In the genomic region with DNA sequence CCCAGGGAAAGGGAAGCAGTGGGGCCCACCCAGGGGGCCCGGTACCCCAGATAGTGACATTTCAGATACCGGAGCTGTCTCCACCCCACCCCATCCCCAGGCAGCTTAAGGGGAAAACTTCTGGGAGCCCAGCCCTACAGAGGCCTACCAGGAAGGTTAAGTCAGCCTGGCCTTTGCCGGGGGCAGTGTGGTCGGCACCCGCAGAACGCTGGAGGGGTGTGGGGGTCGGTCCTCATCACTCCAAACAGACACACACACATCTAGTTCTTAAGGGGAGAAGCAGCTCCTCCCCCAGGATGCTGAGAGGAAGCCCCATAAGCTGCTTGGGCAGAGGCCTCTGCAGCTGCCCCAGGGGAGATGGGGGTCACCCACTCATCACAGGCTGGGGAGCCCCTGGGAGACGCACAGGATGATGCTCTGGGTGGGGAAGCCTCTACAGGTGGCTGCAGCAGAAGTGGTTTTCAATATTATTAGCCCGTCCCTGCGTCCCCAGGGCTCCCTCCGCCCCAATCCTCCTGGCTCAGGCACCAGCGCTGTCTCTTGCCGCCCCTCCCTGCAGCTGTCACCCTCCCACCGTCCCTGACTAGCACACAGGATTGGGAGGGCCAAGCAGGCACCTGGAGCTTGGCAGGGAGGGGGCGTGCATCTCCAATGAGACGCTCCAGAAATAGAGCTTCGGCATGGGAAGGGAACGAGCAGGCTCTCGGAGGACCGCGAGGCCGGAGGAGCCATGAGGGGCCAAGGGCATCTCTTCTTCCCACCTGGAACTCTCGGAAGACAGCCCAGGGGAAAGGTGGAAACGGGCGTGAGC, we compare ENCODE assay signal across 9 cellular contexts. TPM values are rescaled to one million over a fixed set of nuclear protein-coding genes. Genes with fewer than 3 reads are reported as not detected.
DNase-seq lines count a peak whose midpoint lies in the region; ATAC-seq, FAIRE-seq and TF ChIP-seq lines count a peak whose summit lies in the region.
"Had no signal": no experiment of that assay in that cellular context is flagged by ENCODE, and none has a peak within 500 bp of the region (broad histone marks: within the 10 kb centered on the region; RNA-seq: fewer than 3 reads in every experiment).

No MANE protein-coding gene starts in this region.

- peaks cover 24% of the 10 kb centered on the region for H3F3A ChIP-seq in SU-DHL-6 (ENCODE audit: insufficient read depth)

- H3K4me1 Mint-ChIP-seq in nephron progenitor cell, result peaks cover 80% of the 10 kb centered on the region

- H3K27ac ChIP-seq in SU-DHL-6 (ENCODE audit: low read depth, low read length) (peak overlapping the region; percentile 93), lower lobe of right lung (no peak overlapping the region)

- H3K9me2 ChIP-seq in SU-DHL-6 (replicated peaks; ENCODE audit: insufficient read depth, low read length), result no peaks in the 10 kb centered on the region

- peak; percentile 93 for FAIRE-seq in GM18507 (lab: Jason Lieb, UNC)

- TF ChIP-seq CTCF in SU-DHL-6 (IDR thresholded peaks at IDR 0.05; ENCODE audit: insufficient read depth, low read length, poor library complexity, severe bottlenecking), result no peak
- no peak for TF ChIP-seq CTCF in nephron progenitor cell (IDR thresholded peaks at IDR 0.05)
- no peak for TF ChIP-seq CTCF in lower lobe of right lung (IDR thresholded peaks at IDR 0.05)

- no peaks in the 10 kb centered on the region; the same call in 1 of the 2 replicates for H4K20me1 ChIP-seq in SU-DHL-6 (ENCODE audit: low read depth, low read length)

- H3K36me3 ChIP-seq in SU-DHL-6 (ENCODE audit: low read length), result no peaks in the 10 kb centered on the region
- H3K36me3 ChIP-seq in lower lobe of right lung, result no peaks in the 10 kb centered on the region

- peaks cover 34% of the 10 kb centered on the region for H3K79me2 ChIP-seq in SU-DHL-6 (ENCODE audit: insufficient read depth, low read length)

- H3K4me3 ChIP-seq in SU-DHL-6 (ENCODE audit: insufficient read depth, low read length, poor library complexity, severe bottlenecking), result peak overlapping the region; percentile 39
- no peak overlapping the region for H3K4me3 ChIP-seq in lower lobe of right lung

- ATAC-seq in HG02938 (IDR thresholded peaks at IDR 0.05; ENCODE audit: unreplicated experiment) (peak; percentile 41), lower lobe of right lung (no peak), HG02852 (IDR thresholded peaks at IDR 0.05; ENCODE audit: unreplicated experiment) (no peak), GM21447 (IDR thresholded peaks at IDR 0.05; ENCODE audit: unreplicated experiment) (no peak)

- no peaks in the 10 kb centered on the region for H3K36me3 Mint-ChIP-seq in nephron progenitor cell (ENCODE audit: low read depth)
- H3K36me3 Mint-ChIP-seq: immature natural killer cell had no signal

- H3K9me3 ChIP-seq in SU-DHL-6 (ENCODE audit: insufficient read depth, low read length) (no peaks in the 10 kb centered on the region), lower lobe of right lung (no peaks in the 10 kb centered on the region)

- no peaks in the 10 kb centered on the region for H3K27me3 ChIP-seq in SU-DHL-6 (ENCODE audit: low read length)
- no peaks in the 10 kb centered on the region for H3K27me3 ChIP-seq in lower lobe of right lung (ENCODE audit: low read depth)

- intact Hi-C loops in lower lobe of right lung (cut with DNase I), result no loop called here

- no peak overlapping the region for H3K27ac Mint-ChIP-seq in nephron progenitor cell

- H3K27me3 Mint-ChIP-seq in nephron progenitor cell (ENCODE audit: low read depth, poor library complexity), result peaks cover 11% of the 10 kb centered on the region

- H2AFZ ChIP-seq in SU-DHL-6 (ENCODE audit: low read depth, low read length, severe bottlenecking), result no peak overlapping the region

- H3K9ac ChIP-seq in SU-DHL-6 (ENCODE audit: low read length), result peak overlapping the region; percentile 46

- H3K4me2 ChIP-seq in SU-DHL-6 (ENCODE audit: low read depth, low read length, poor library complexity, severe bottlenecking), result peak overlapping the region; percentile 62

- H3K9me3 Mint-ChIP-seq in nephron progenitor cell, result no peaks in the 10 kb centered on the region
- H3K9me3 Mint-ChIP-seq: immature natural killer cell had no signal

- no peak for DNase-seq in GM18507 (ENCODE audit: extremely low spot score, insufficient read length, low read depth)
- DNase-seq in nephron progenitor cell, result peak; percentile 35
- DNase-seq in lower lobe of right lung, result no peak
- DNase-seq in DMS79 treated with DMSO at 0.1 percent for 48 hours (lab: John Stamatoyannopoulos, UW), result no peak
- DNase-seq: immature natural killer cell had no signal

- H3K4me1 ChIP-seq in lower lobe of right lung, result peaks cover 50% of the 10 kb centered on the region

- peak overlapping the region; percentile 59 for H3K4me3 Mint-ChIP-seq in nephron progenitor cell

RNA-seq across cellular contexts. Expression of a gene that starts 1.4 kb away (rescaled TPM):
- total RNA-seq in lower lobe of right lung, result 212 TPM
